In the genomic region with DNA sequence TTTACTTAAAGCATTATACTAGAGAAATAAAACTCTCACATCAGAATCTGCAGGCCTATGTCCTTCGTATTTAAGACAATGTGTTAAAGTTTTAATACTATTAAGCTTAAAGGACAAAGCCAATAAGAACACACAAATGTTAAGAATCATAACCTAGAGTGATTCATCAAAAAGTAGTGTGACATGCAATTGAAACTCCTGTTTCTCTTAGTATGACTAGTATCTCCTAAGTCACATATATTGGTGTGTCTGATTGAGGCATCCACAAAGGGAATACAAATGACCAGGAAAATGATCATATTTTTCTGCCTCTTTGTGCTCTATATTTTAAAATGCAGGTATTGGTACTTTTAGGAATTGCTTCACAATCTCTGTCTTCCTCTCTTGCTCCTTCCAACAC, we compare ENCODE assay signal across 22 cellular contexts. TPM values are rescaled to one million over a fixed set of nuclear protein-coding genes. Genes with fewer than 3 reads are reported as not detected.
DNase-seq lines count a peak whose midpoint lies in the region; ATAC-seq and TF ChIP-seq lines count a peak whose summit lies in the region.
"Had no signal": no experiment of that assay in that cellular context is flagged by ENCODE, and none has a peak within 500 bp of the region (broad histone marks: within the 10 kb centered on the region; RNA-seq: fewer than 3 reads in every experiment).

No MANE protein-coding gene starts in this region.

- CTCF ChIA-PET in activated CD4-positive, alpha-beta T cell treated with anti-CD3 and anti-CD28 coated beads for 36 hours (lab: Charles Lee), result interaction anchor here (0.6 kb wide), 1 partner anchor 26 kb away, joined by 3 read pairs; no protein-coding TSS in a partner anchor

- H3K4me1 Mint-ChIP-seq in activated CD4-positive, alpha-beta T cell treated with anti-CD3 and anti-CD28 coated beads for 36 hours, result peaks cover 4% of the 10 kb centered on the region
- H3K4me1 Mint-ChIP-seq in natural killer cell, result no peaks in the 10 kb centered on the region
- H3K4me1 Mint-ChIP-seq in natural killer cell treated with Interleukin-12 subunit alpha and Interleukin-12 subunit beta and Interleukin-15 and Interleukin-18, amount 100 ng/mL, for 72 hours (ENCODE audit: low read depth in 2 of 2), result peaks cover 0 to 4% of the 10 kb centered on the region in 2 donors
- no peaks in the 10 kb centered on the region for H3K4me1 Mint-ChIP-seq in activated T-helper 17 cell treated with anti-CD3 and anti-CD28 coated beads, Interleukin-2, amount 50 U/mL, for 72 hours

- no peak overlapping the region for H3K4me3 Mint-ChIP-seq in activated CD4-positive, alpha-beta T cell treated with anti-CD3 and anti-CD28 coated beads for 36 hours
- peak overlapping the region; percentile 68 for H3K4me3 Mint-ChIP-seq in natural killer cell
- H3K4me3 Mint-ChIP-seq in natural killer cell treated with Interleukin-12 subunit alpha and Interleukin-12 subunit beta and Interleukin-15 and Interleukin-18, amount 100 ng/mL, for 72 hours, result no peak overlapping the region
- no peak overlapping the region for H3K4me3 Mint-ChIP-seq in activated T-helper 17 cell treated with anti-CD3 and anti-CD28 coated beads, Interleukin-2, amount 50 U/mL, for 72 hours
- H3K4me3 Mint-ChIP-seq: HFFc6 had no signal

- intact Hi-C loops in activated CD4-positive, alpha-beta T cell treated with anti-CD3 and anti-CD28 coated beads for 36 hours (cut with DNase I, micrococcal nuclease), result no loop called here
- intact Hi-C loops in natural killer cell (cut with micrococcal nuclease), result no loop called here

- peak; percentile 87 for ATAC-seq in activated CD4-positive, alpha-beta T cell treated with anti-CD3 and anti-CD28 coated beads for 36 hours
- ATAC-seq in natural killer cell, result no peak
- no peak for ATAC-seq in natural killer cell treated with Interleukin-12 subunit alpha and Interleukin-12 subunit beta and Interleukin-15 and Interleukin-18, amount 100 ng/mL, for 72 hours
- ATAC-seq in activated T-helper 17 cell treated with anti-CD3 and anti-CD28 coated beads, Interleukin-2, amount 50 U/mL, for 72 hours (replicated peaks), result peak; percentile 79
- ATAC-seq: PC-3 had no signal

- DNase-seq in activated CD4-positive, alpha-beta T cell treated with anti-CD3 and anti-CD28 coated beads for 36 hours, result no peak
- DNase-seq in activated CD4-positive, alpha-beta T cell treated with anti-CD3 and anti-CD28 coated beads for 4 hours, result no peak
- DNase-seq in natural killer cell, result no peak
- no peak for DNase-seq in natural killer cell treated with Interleukin-12 subunit alpha and Interleukin-12 subunit beta and Interleukin-15 and Interleukin-18, amount 100 ng/mL, for 72 hours (ENCODE audit: low spot score)
- DNase-seq in NCI-H345 (lab: John Stamatoyannopoulos, UW), result no peak
- DNase-seq in SK-N-DZ (ENCODE audit: low spot score), result no peak
- DNase-seq: DMS53, GOT3, HFFc6, IMR-90, KG1, MG63, NCI-H1105 treated with DMSO at 0.1 percent for 48 hours, NCI-H146, NCI-H1930, NCI-H2107, NCI-H446, NCI-H524 treated with DMSO at 0.1 percent for 48 hours, NCI-H774, PC-3 had no signal

- H3K27ac Mint-ChIP-seq in activated CD4-positive, alpha-beta T cell treated with anti-CD3 and anti-CD28 coated beads for 36 hours, result no peak overlapping the region
- H3K27ac Mint-ChIP-seq in natural killer cell, result no peak overlapping the region
- H3K27ac Mint-ChIP-seq in natural killer cell treated with Interleukin-12 subunit alpha and Interleukin-12 subunit beta and Interleukin-15 and Interleukin-18, amount 100 ng/mL, for 72 hours, result no peak overlapping the region
- H3K27ac Mint-ChIP-seq in activated T-helper 17 cell treated with anti-CD3 and anti-CD28 coated beads, Interleukin-2, amount 50 U/mL, for 72 hours, result no peak overlapping the region
- H3K27ac Mint-ChIP-seq: B cell, HFFc6 had no signal

- no peaks in the 10 kb centered on the region for H3K36me3 Mint-ChIP-seq in activated CD4-positive, alpha-beta T cell treated with anti-CD3 and anti-CD28 coated beads for 36 hours (ENCODE audit: low read depth)
- no peaks in the 10 kb centered on the region for H3K36me3 Mint-ChIP-seq in natural killer cell
- no peaks in the 10 kb centered on the region for H3K36me3 Mint-ChIP-seq in natural killer cell treated with Interleukin-12 subunit alpha and Interleukin-12 subunit beta and Interleukin-15 and Interleukin-18, amount 100 ng/mL, for 72 hours
- no peaks in the 10 kb centered on the region for H3K36me3 Mint-ChIP-seq in activated T-helper 17 cell treated with anti-CD3 and anti-CD28 coated beads, Interleukin-2, amount 50 U/mL, for 72 hours (ENCODE audit: low read depth)

- TF ChIP-seq CTCF in natural killer cell (IDR thresholded peaks at IDR 0.05), result no peak

- POLR2A ChIA-PET in activated CD4-positive, alpha-beta T cell treated with anti-CD3 and anti-CD28 coated beads for 36 hours (lab: Charles Lee), result no interaction called here

- no peaks in the 10 kb centered on the region for H3K9me3 Mint-ChIP-seq in activated CD4-positive, alpha-beta T cell treated with anti-CD3 and anti-CD28 coated beads for 36 hours (ENCODE audit: low read depth)
- H3K9me3 Mint-ChIP-seq in natural killer cell, result no peaks in the 10 kb centered on the region
- H3K9me3 Mint-ChIP-seq in natural killer cell treated with Interleukin-12 subunit alpha and Interleukin-12 subunit beta and Interleukin-15 and Interleukin-18, amount 100 ng/mL, for 72 hours, result no peaks in the 10 kb centered on the region
- H3K9me3 Mint-ChIP-seq in activated T-helper 17 cell treated with anti-CD3 and anti-CD28 coated beads, Interleukin-2, amount 50 U/mL, for 72 hours, result no peaks in the 10 kb centered on the region
- H3K9me3 Mint-ChIP-seq: HFFc6 had no signal

- no peaks in the 10 kb centered on the region for H3K27me3 Mint-ChIP-seq in activated CD4-positive, alpha-beta T cell treated with anti-CD3 and anti-CD28 coated beads for 36 hours
- no peaks in the 10 kb centered on the region for H3K27me3 Mint-ChIP-seq in natural killer cell (ENCODE audit: low read depth in 2 of 2)
- peaks cover 0 to 12% of the 10 kb centered on the region in 2 donors for H3K27me3 Mint-ChIP-seq in natural killer cell treated with Interleukin-12 subunit alpha and Interleukin-12 subunit beta and Interleukin-15 and Interleukin-18, amount 100 ng/mL, for 72 hours
- no peaks in the 10 kb centered on the region for H3K27me3 Mint-ChIP-seq in activated T-helper 17 cell treated with anti-CD3 and anti-CD28 coated beads, Interleukin-2, amount 50 U/mL, for 72 hours

RNA-seq across cellular contexts. Expression of gene GPRASP3, which starts 23.8 kb away (rescaled TPM):
- total RNA-seq in activated CD4-positive, alpha-beta T cell treated with anti-CD3 and anti-CD28 coated beads for 36 hours, result 1 to 10 TPM; 1.0 to 1.8 TPM
- total RNA-seq in natural killer cell, result 1 to 10 TPM; 2.1 to 2.9 (median 2.6) TPM
- total RNA-seq in natural killer cell treated with Interleukin-12 subunit alpha and Interleukin-12 subunit beta and Interleukin-15 and Interleukin-18, amount 100 ng/mL, for 72 hours, result 1 to 10 TPM; 1.9 to 2.5 TPM
- 1 to 10 TPM; 2.6 to 3.1 TPM for total RNA-seq in activated T-helper 17 cell treated with anti-CD3 and anti-CD28 coated beads, Interleukin-2, amount 50 U/mL, for 72 hours
- 3.4 and 8.4 TPM in 2 replicates for polyA plus RNA-seq in SK-N-DZ (2014; cell fraction: cytosol; rRNA removed)
- 2.7 and 5.5 TPM in 2 replicates for polyA plus RNA-seq in SK-N-DZ (2014; cell fraction: nucleus; rRNA removed)

RNA-seq across cellular contexts. Expression of gene GPRASP2, which starts 32.1 kb away (rescaled TPM):
- 1 to 10 TPM; 1.3 to 2.1 TPM for total RNA-seq in activated CD4-positive, alpha-beta T cell treated with anti-CD3 and anti-CD28 coated beads for 36 hours
- under 1 TPM; 0.43 to 0.70 (median 0.68) TPM for total RNA-seq in natural killer cell
- under 1 TPM in 1 of 2 donors, not detected in 1; 0.48 TPM for total RNA-seq in natural killer cell treated with Interleukin-12 subunit alpha and Interleukin-12 subunit beta and Interleukin-15 and Interleukin-18, amount 100 ng/mL, for 72 hours
- under 1 TPM; 0.17 to 0.45 TPM for total RNA-seq in activated T-helper 17 cell treated with anti-CD3 and anti-CD28 coated beads, Interleukin-2, amount 50 U/mL, for 72 hours
- polyA plus RNA-seq in SK-N-DZ (2014; cell fraction: cytosol; rRNA removed), result 47.7 and 48.9 TPM in 2 replicates
- 32.7 and 39.1 TPM in 2 replicates for polyA plus RNA-seq in SK-N-DZ (2014; cell fraction: nucleus; rRNA removed)

Comparison
In these comparisons a context has a peak if more than half of its experiments do, and no peak if none do; other contexts are left out.
1. ATAC-seq: peak in activated CD4-positive, alpha-beta T cell treated with anti-CD3 and anti-CD28 coated beads for 36 hours (single experiment) and activated T-helper 17 cell treated with anti-CD3 and anti-CD28 coated beads, Interleukin-2, amount 50 U/mL, for 72 hours (single experiment); none in natural killer cell (0 of 3) and natural killer cell treated with Interleukin-12 subunit alpha and Interleukin-12 subunit beta and Interleukin-15 and Interleukin-18, amount 100 ng/mL, for 72 hours (0 of 2).